ENCODE assay signal across 20 cellular contexts in the genomic region with DNA sequence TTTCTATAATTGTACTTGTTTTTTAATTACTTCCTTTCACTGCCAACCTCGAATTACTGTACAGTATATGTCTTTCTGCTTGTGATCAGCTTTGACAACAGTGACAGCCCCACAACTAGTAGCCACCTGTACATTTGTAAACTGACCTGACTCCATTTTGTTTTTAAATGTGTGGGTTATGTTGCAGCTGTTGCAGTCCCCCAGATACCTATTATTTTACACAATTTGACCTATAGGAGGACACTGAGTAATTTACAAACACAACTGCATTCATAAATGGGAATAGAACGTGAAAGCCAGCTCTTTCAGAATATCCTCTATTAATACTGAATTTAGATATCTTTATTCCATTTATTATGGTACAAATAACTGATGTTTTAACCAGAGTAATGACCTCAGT.
"Had no signal": no experiment of that assay in that cellular context is flagged by ENCODE, and none has a peak within 500 bp of the region (broad histone marks: within the 10 kb centered on the region; RNA-seq: fewer than 3 reads in every experiment).

No MANE protein-coding gene starts in this region.

- H3K27ac ChIP-seq: brain microvascular endothelial cell, coronary artery, lower lobe of right lung, neutrophil, parathyroid adenoma, right lobe of liver, stomach, vagina had no signal

- H3K9ac ChIP-seq: parathyroid adenoma had no signal

- H3K9me3 ChIP-seq: lower lobe of right lung, neutrophil, right lobe of liver, stomach, vagina had no signal

- ATAC-seq: lower lobe of right lung; naive thymus-derived CD8-positive, alpha-beta T cell; right lobe of liver had no signal

- H3K4me3 ChIP-seq: coronary artery, lower lobe of right lung, right lobe of liver, stomach, vagina had no signal

- H3K9me3 Mint-ChIP-seq: activated naive CD4-positive, alpha-beta T cell treated with anti-CD3 and anti-CD28 coated beads, Interleukin-2, amount 10 ng/mL, durations not matched to agents 7 days and 5 days; central memory CD8-positive, alpha-beta T cell; naive thymus-derived CD8-positive, alpha-beta T cell had no signal

- DNase-seq: activated CD4-positive, CD25-positive, alpha-beta regulatory T cell treated with anti-CD3 and anti-CD28 coated beads, Interleukin-2, amount 50 U/mL, for 72 hours; activated CD8-positive, alpha-beta memory T cell treated with anti-CD3 and anti-CD28 coated beads for 24 hours; activated CD8-positive, alpha-beta memory T cell treated with anti-CD3 and anti-CD28 coated beads, Interleukin-2, amount 50 U/mL, for 48 hours; activated effector memory CD4-positive, alpha-beta T cell treated with Interleukin-2 at 50 U/mL for 16 hours; activated naive CD4-positive, alpha-beta T cell treated with anti-CD3 and anti-CD28 coated beads, Interleukin-2, amount 10 ng/mL, durations not matched to agents 7 days and 5 days; activated T-cell treated with anti-CD3 and anti-CD28 coated beads, Interleukin-2, amount 50 U/mL, for 48 hours; aorta; brain microvascular endothelial cell; lower lobe of right lung; naive thymus-derived CD8-positive, alpha-beta T cell; right lobe of liver; small intestine; stimulated activated CD4-positive, alpha-beta T cell treated with anti-CD3 and anti-CD28 coated beads, Interleukin-4, amount 100 ng/mL, for 1 hour; stomach; trophoblast cell had no signal

- H3K4me3 Mint-ChIP-seq: activated naive CD4-positive, alpha-beta T cell treated with anti-CD3 and anti-CD28 coated beads, Interleukin-2, amount 10 ng/mL, durations not matched to agents 7 days and 5 days; central memory CD8-positive, alpha-beta T cell; naive thymus-derived CD8-positive, alpha-beta T cell had no signal

- H3K27ac Mint-ChIP-seq: activated naive CD4-positive, alpha-beta T cell treated with anti-CD3 and anti-CD28 coated beads, Interleukin-2, amount 10 ng/mL, durations not matched to agents 7 days and 5 days; naive thymus-derived CD8-positive, alpha-beta T cell had no signal

- H3K27me3 ChIP-seq: brain microvascular endothelial cell, right lobe of liver, stomach, vagina had no signal

- H2AFZ ChIP-seq: parathyroid adenoma had no signal

- H3K36me3 ChIP-seq: brain microvascular endothelial cell, right lobe of liver, vagina had no signal
